In the genomic region with DNA sequence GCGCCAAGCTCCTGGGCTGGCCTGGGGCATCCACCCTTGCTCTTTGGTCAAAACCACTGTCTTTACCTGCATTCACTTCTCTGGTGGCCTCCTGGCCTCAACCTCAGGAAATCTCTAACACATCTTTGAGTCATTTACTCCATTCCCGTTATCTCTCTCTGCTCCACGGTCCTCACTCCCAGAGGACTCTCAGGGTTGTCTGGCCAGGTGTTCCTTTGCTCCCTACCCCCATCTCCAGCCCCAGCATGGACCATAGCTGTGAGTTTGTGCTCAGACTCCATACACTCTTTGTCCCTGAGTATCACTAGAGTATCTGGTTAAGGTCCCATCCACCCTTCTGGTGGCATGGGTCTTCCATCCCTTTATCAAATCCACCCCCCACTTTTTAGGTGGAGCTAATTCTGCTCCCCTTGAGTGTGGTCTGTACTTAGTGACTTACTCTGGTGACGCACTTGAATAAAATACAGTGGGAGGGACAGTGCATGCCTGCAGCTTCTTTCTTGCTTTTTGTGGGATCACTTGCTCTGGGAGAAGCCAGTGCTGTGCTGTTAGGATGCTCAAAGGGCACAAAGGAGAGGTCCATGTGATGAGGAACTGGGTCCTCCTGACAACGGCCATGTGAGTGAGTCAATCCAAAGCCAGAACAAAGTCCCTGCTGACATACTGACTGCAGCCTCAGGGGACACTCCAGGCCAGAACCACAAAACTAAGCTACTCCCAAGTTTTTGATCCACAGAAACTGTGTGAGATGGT, we compare ENCODE assay signal across 13 cellular contexts. TPM values are rescaled to one million over a fixed set of nuclear protein-coding genes. Genes with fewer than 3 reads are reported as not detected.
DNase-seq lines count a peak whose midpoint lies in the region; ATAC-seq and TF ChIP-seq lines count a peak whose summit lies in the region.
"Had no signal": no experiment of that assay in that cellular context is flagged by ENCODE, and none has a peak within 500 bp of the region (broad histone marks: within the 10 kb centered on the region; RNA-seq: fewer than 3 reads in every experiment).

No MANE protein-coding gene starts in this region.

- no peak for DNase-seq in left ventricle myocardium inferior
- no peak for DNase-seq in Right ventricle myocardium superior
- no peak for DNase-seq in fibroblast of the aortic adventitia (ENCODE audit: low read depth)
- no peak for DNase-seq in psoas muscle
- no peak for DNase-seq in dorsolateral prefrontal cortex
- no peak for DNase-seq in T-helper 1 cell
- no peak for DNase-seq in stimulated activated CD4-positive, alpha-beta T cell treated with anti-CD3 and anti-CD28 coated beads, Interleukin-4, amount 100 ng/mL, for 1 hour
- DNase-seq: activated CD4-positive, alpha-beta T cell treated with anti-CD3 and anti-CD28 coated beads, Interleukin-2, amount 50 U/mL, for 1 hour; hippocampal formation; NCI-H1048; NCI-H524 treated with DMSO at 0.1 percent for 48 hours; stimulated activated CD4-positive, alpha-beta T cell treated with anti-CD3 and anti-CD28 coated beads, Interleukin-12 subunit alpha, Interleukin-12 subunit beta, amount 100 ng/mL, for 4 hours had no signal

- TF ChIP-seq CTCF in left ventricle myocardium inferior (IDR thresholded peaks at IDR 0.05; ENCODE audit: borderline replicate concordance) (no peak), fibroblast of the aortic adventitia (IDR thresholded peaks at IDR 0.05; ENCODE audit: insufficient read depth, low read length) (no peak), psoas muscle (IDR thresholded peaks at IDR 0.05) (no peak), dorsolateral prefrontal cortex (IDR thresholded peaks at IDR 0.05 in 54 of 56, conservative IDR thresholded peaks at IDR 0.05 in 2 of 56; ENCODE audit: low read depth in 1 of 56, partially characterized antibody in 56 of 56) (no peak)

- H3K36me3 ChIP-seq in left ventricle myocardium inferior: no peaks in the 10 kb centered on the region
- no peaks in the 10 kb centered on the region for H3K36me3 ChIP-seq in psoas muscle (ENCODE audit: insufficient read depth in 1 of 2, low read depth in 1 of 2)

- H3K9me3 ChIP-seq in left ventricle myocardium inferior (replicated peaks): no peaks in the 10 kb centered on the region
- no peaks in the 10 kb centered on the region for H3K9me3 ChIP-seq in psoas muscle

- 68 to 80% (median 75%) methylated on average over 5 of the region's 5 CpGs for WGBS in psoas muscle, 3 donors

- H3K27me3 ChIP-seq in left ventricle myocardium inferior (ENCODE audit: low read depth) (no peaks in the 10 kb centered on the region), psoas muscle (ENCODE audit: insufficient read depth in 3 of 3, low read length in 2 of 3) (no peaks in the 10 kb centered on the region), dorsolateral prefrontal cortex (no peaks in the 10 kb centered on the region)

- H3K27ac ChIP-seq in left ventricle myocardium inferior (replicated peaks): peak overlapping the region; percentile 87
- H3K27ac ChIP-seq in psoas muscle: peak overlapping the region; percentile 50
- peak overlapping the region in 20 of 59 donors; percentile 4 to 74 (median 34) for H3K27ac ChIP-seq in dorsolateral prefrontal cortex

- H3K4me1 ChIP-seq in left ventricle myocardium inferior (peaks cover 91% of the 10 kb centered on the region), psoas muscle (peaks cover 6% of the 10 kb centered on the region)

- intact Hi-C loops in left ventricle myocardium inferior (cut with micrococcal nuclease): no loop called here
- intact Hi-C loops in Right ventricle myocardium superior (cut with DNase I): no loop called here
- intact Hi-C loops in psoas muscle (cut with DNase I): no loop called here
- intact Hi-C loops in dorsolateral prefrontal cortex (cut with DNase I): no loop called here

- H3K4me3 ChIP-seq in left ventricle myocardium inferior: peak overlapping the region; percentile 36
- H3K4me3 ChIP-seq in fibroblast of the aortic adventitia (ENCODE audit: low read depth, low read length): peak overlapping the region; percentile 20
- no peak overlapping the region for H3K4me3 ChIP-seq in psoas muscle
- H3K4me3 ChIP-seq in dorsolateral prefrontal cortex: no peak overlapping the region

- ATAC-seq in Right ventricle myocardium superior (ENCODE audit: poor library complexity) (no peak), psoas muscle (no peak), HG02870 (IDR thresholded peaks at IDR 0.05; ENCODE audit: unreplicated experiment) (no peak)

RNA-seq across cellular contexts. Expression of a gene that starts 44.3 kb away (rescaled TPM):
- total RNA-seq in left ventricle myocardium inferior (698 TPM), Right ventricle myocardium superior (769 TPM), fibroblast of the aortic adventitia (ENCODE audit: low replicate concordance) (263 and 2,449 TPM in 2 replicates), psoas muscle (100 to 1,000 TPM in 2 of 4 donors, 10 to 100 TPM in 2; 89.0 to 152 (median 101) TPM), dorsolateral prefrontal cortex (100 to 1,000 TPM in 81 of 120 experiments, 10 to 100 TPM in 39; 55.7 to 267 (median 113) TPM)
- polyA plus RNA-seq in psoas muscle: 100 to 1,000 TPM in 1 of 3 donors, 10 to 100 TPM in 2; 82.4 to 175 (median 93.7) TPM

Comparison
In these comparisons a context has a peak if more than half of its experiments do, and no peak if none do; other contexts are left out.
1. H3K4me3 ChIP-seq: peak in left ventricle myocardium inferior (single experiment) and fibroblast of the aortic adventitia (single experiment); none in psoas muscle (single experiment) and dorsolateral prefrontal cortex (0 of 59).